In the genomic region with DNA sequence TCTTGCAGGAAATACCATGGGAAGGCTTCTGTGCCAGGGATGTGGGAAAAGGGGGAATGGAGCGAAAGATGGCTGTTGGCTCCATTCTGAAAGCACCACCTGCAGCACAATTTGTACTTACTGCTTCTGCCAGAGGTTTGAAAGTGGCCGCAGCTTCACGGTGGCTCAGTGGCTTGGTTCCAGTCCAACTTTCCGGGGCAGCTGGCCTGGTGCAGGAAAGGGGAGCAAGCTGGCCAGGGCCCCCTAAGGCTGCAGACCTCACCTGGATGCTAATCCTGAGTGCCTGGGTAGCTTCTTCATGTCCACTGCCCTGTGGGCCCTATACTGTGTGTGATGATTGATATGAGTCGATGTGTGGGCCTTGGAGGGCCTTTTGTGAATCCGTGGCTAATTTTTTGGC, we compare ENCODE assay signal across 14 cellular contexts.
"Had no signal": no experiment of that assay in that cellular context is flagged by ENCODE, and none has a peak within 500 bp of the region (broad histone marks: within the 10 kb centered on the region; RNA-seq: fewer than 3 reads in every experiment).

No MANE protein-coding gene starts in this region.

- H3K27me3 Mint-ChIP-seq: activated naive CD4-positive, alpha-beta T cell treated with anti-CD3 and anti-CD28 coated beads, Interleukin-2, amount 50 U/mL, for 24 hours had no signal

- H3K27ac ChIP-seq: SK-N-MC, upper lobe of left lung had no signal

- DNase-seq: activated CD4-positive, alpha-beta T cell treated with anti-CD3 and anti-CD28 coated beads for 48 hours; activated effector memory CD4-positive, alpha-beta T cell treated with Interleukin-2 at 50 U/mL for 16 hours; activated T-cell treated with anti-CD3 and anti-CD28 coated beads, Interleukin-2, amount 50 U/mL, for 1 hour; glutamatergic neuron; immature natural killer cell; left cardiac atrium had no signal

- H3K36me3 ChIP-seq: upper lobe of left lung had no signal

- H3K36me3 Mint-ChIP-seq: activated naive CD4-positive, alpha-beta T cell treated with anti-CD3 and anti-CD28 coated beads, Interleukin-2, amount 50 U/mL, for 24 hours; brain; immature natural killer cell; memory B cell; stimulated activated effector memory CD8-positive, alpha-beta T cell treated with anti-CD3 and anti-CD28 coated beads, Interleukin-12 subunit alpha, Interleukin-12 subunit beta, amount 100 ng/mL, for 72 hours had no signal

- H3K4me3 ChIP-seq: SK-N-MC, smooth muscle cell, upper lobe of left lung had no signal

- H3K9me3 ChIP-seq: upper lobe of left lung had no signal

- H3K27ac Mint-ChIP-seq: activated naive CD4-positive, alpha-beta T cell treated with anti-CD3 and anti-CD28 coated beads, Interleukin-2, amount 50 U/mL, for 24 hours; immature natural killer cell; memory B cell; stimulated activated effector memory CD8-positive, alpha-beta T cell treated with anti-CD3 and anti-CD28 coated beads, Interleukin-12 subunit alpha, Interleukin-12 subunit beta, amount 100 ng/mL, for 72 hours had no signal

- H3K27me3 ChIP-seq: upper lobe of left lung had no signal

- H3K9me3 Mint-ChIP-seq: immature natural killer cell had no signal

- H3K4me3 Mint-ChIP-seq: activated naive CD4-positive, alpha-beta T cell treated with anti-CD3 and anti-CD28 coated beads, Interleukin-2, amount 50 U/mL, for 24 hours; brain; immature natural killer cell; memory B cell; stimulated activated effector memory CD8-positive, alpha-beta T cell treated with anti-CD3 and anti-CD28 coated beads, Interleukin-12 subunit alpha, Interleukin-12 subunit beta, amount 100 ng/mL, for 72 hours had no signal

- ATAC-seq: esophagus mucosa, left cardiac atrium had no signal

- H3K4me1 Mint-ChIP-seq: activated naive CD4-positive, alpha-beta T cell treated with anti-CD3 and anti-CD28 coated beads, Interleukin-2, amount 50 U/mL, for 24 hours; immature natural killer cell; memory B cell; stimulated activated effector memory CD8-positive, alpha-beta T cell treated with anti-CD3 and anti-CD28 coated beads, Interleukin-12 subunit alpha, Interleukin-12 subunit beta, amount 100 ng/mL, for 72 hours had no signal
